Comparison of ENCODE assay signal across 1 cellular context in genomic region chr15:75659928-75660645, GRCh38.
TF ChIP-seq lines count a peak whose summit lies in the region.

No MANE protein-coding gene starts in this region.

TF ChIP-seq in H1, 55 proteins besides CTCF, POLR2A, EP300 and RAD21:
- TF ChIP-seq CBX5 (IDR thresholded peaks at IDR 0.05; ENCODE audit: low read depth, low read length) = no peak
TF ChIP-seq in H1: peak in this region for 0.
